In the genomic region with DNA sequence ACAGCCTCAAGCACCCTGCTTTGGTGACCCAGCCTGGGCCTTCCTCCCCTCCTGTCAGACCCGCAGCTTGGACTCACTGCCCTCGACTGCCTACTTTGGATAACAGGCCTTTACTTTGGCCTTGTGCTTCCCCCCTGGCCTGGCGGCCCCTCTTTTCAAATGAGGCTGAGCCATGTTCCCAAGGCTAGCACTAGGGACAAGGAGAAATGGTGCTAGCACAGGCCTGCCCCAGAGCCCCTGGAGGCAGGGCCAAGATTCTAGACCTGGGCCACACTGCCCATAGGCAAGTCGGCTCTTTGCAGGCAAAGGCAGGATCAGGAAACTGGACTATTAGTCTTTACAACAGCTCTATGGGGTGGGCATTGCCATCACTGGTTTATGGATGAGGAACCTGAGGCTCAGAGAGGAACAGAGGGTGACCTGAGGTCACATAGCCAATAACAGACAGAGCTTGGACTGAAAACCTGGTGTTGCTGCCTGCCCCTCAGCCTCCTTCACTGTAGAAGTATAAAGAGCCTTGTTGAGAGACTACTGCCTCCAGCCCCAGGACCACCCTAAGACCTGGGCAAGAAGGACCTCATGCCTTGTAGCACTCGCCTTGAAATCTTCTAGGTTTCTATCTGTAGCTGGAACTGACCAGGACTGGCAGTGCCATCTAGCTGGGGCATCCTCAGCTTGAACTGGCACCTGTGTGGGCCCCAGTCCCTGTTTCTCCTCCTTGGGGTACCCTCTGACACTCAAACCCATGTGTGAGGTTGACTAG, we compare ENCODE assay signal across 18 cellular contexts.
A peak's percentile ranks its signal among the peaks of the same experiment; 100 is the strongest.
DNase-seq lines count a peak whose midpoint lies in the region; ATAC-seq and TF ChIP-seq lines count a peak whose summit lies in the region.
"Had no signal": no experiment of that assay in that cellular context is flagged by ENCODE, and none has a peak within 500 bp of the region (broad histone marks: within the 10 kb centered on the region; RNA-seq: fewer than 3 reads in every experiment).

No MANE protein-coding gene starts in this region.

- no peaks in the 10 kb centered on the region for H3K4me1 Mint-ChIP-seq in chondrocyte (ENCODE audit: low read depth)
- H3K4me1 Mint-ChIP-seq: CD8-positive, alpha-beta memory T cell had no signal

- peaks cover 3% of the 10 kb centered on the region for H3K36me3 Mint-ChIP-seq in chondrocyte (ENCODE audit: low read depth)
- H3K36me3 Mint-ChIP-seq: CD8-positive, alpha-beta memory T cell had no signal

- H3K27ac Mint-ChIP-seq in chondrocyte (ENCODE audit: unreplicated experiment), result peak overlapping the region; percentile 70

- peak overlapping the region in 3 of 10 donors; percentile 4 to 80 (median 9) for H3K27ac ChIP-seq in heart right ventricle
- peak overlapping the region in 1 of 4 donors; percentile 28 for H3K27ac ChIP-seq in sigmoid colon
- H3K27ac ChIP-seq in vagina, result peak overlapping the region; percentile 64
- H3K27ac ChIP-seq: KMS-11 had no signal

- H3K9me3 ChIP-seq in heart right ventricle (peaks cover 0 to 12% (median 5%) of the 10 kb centered on the region in 11 donors), sigmoid colon (peaks cover 0 to 4% (median 0%) of the 10 kb centered on the region in 4 donors), vagina (no peaks in the 10 kb centered on the region)

- H3K4me3 ChIP-seq in heart right ventricle (no peak overlapping the region), sigmoid colon (no peak overlapping the region), vagina (no peak overlapping the region)
- H3K4me3 ChIP-seq: GM12878, GM23248 had no signal

- no peaks in the 10 kb centered on the region for H3K27me3 Mint-ChIP-seq in chondrocyte (ENCODE audit: low read depth)

- TF ChIP-seq EP300 in sigmoid colon (IDR thresholded peaks at IDR 0.05), result no peak

- H3K9me3 Mint-ChIP-seq in chondrocyte (ENCODE audit: low read depth), result peaks cover 7% of the 10 kb centered on the region

- WGBS in heart right ventricle, 2 donors, result 97% methylated on average over 5 of the region's 5 CpGs
- 90 to 92% methylated on average over 5 of the region's 5 CpGs for WGBS in sigmoid colon, 2 donors

- TF ChIP-seq POLR2A in sigmoid colon (IDR thresholded peaks at IDR 0.05) (no peak), vagina (IDR thresholded peaks at IDR 0.05) (no peak)

- intact Hi-C loops in cardiac septum (cut with DNase I) (loop anchor here (5.0 kb wide), 1 partner anchor 78 kb away; no protein-coding TSS in a partner anchor), heart right ventricle (cut with DNase I) (loop anchor here in 1 of 10 donors (5.0 to 10.0 kb wide), 2 partner anchors 102 to 165 kb away; no protein-coding TSS in a partner anchor), sigmoid colon (cut with DNase I) (no loop called here), vagina (cut with DNase I) (no loop called here)

- ATAC-seq in heart right ventricle, result no peak
- no peak for ATAC-seq in GM19452 (IDR thresholded peaks at IDR 0.05; ENCODE audit: unreplicated experiment)
- ATAC-seq: GM12878, HCT116 had no signal

- peak; percentile 70 for DNase-seq in cardiac septum (ENCODE audit: low spot score)
- no peak for DNase-seq in heart right ventricle
- no peak for DNase-seq in chondrocyte (ENCODE audit: low spot score)
- peak; percentile 58 for DNase-seq in sigmoid colon
- DNase-seq in vagina (ENCODE audit: extremely low spot score in 2 of 2), result no peak
- DNase-seq in mucosa of gallbladder (ENCODE audit: low spot score), result no peak
- DNase-seq in RKO (ENCODE audit: low spot score), result no peak
- DNase-seq: CD8-positive, alpha-beta memory T cell; GDM1; NCI-H1048; NCI-H2081 treated with DMSO at 0.1 percent for 48 hours; NCI-H510A treated with DMSO at 0.1 percent for 48 hours; NCI-H82 had no signal

- H3K27me3 ChIP-seq in heart right ventricle (no peaks in the 10 kb centered on the region), sigmoid colon (no peaks in the 10 kb centered on the region), vagina (no peaks in the 10 kb centered on the region)

- peaks cover 33 to 71% (median 59%) of the 10 kb centered on the region in 9 donors for H3K4me1 ChIP-seq in heart right ventricle
- peaks cover 0 to 48% (median 42%) of the 10 kb centered on the region in 4 donors for H3K4me1 ChIP-seq in sigmoid colon
- peaks cover 51% of the 10 kb centered on the region for H3K4me1 ChIP-seq in vagina

- no peak overlapping the region for H3K4me3 Mint-ChIP-seq in chondrocyte (ENCODE audit: unreplicated experiment)
- H3K4me3 Mint-ChIP-seq: CD8-positive, alpha-beta memory T cell had no signal

- no peaks in the 10 kb centered on the region for H3K36me3 ChIP-seq in heart right ventricle
- no peaks in the 10 kb centered on the region for H3K36me3 ChIP-seq in sigmoid colon
- H3K36me3 ChIP-seq in vagina, result no peaks in the 10 kb centered on the region

- TF ChIP-seq CTCF in heart right ventricle (IDR thresholded peaks at IDR 0.05) (no peak), chondrocyte (IDR thresholded peaks at IDR 0.05) (no peak), sigmoid colon (IDR thresholded peaks at IDR 0.05) (no peak), vagina (IDR thresholded peaks at IDR 0.05) (no peak)

Comparison
In these comparisons a context has a peak if more than half of its experiments do, and no peak if none do; other contexts are left out.
1. DNase-seq: peak in cardiac septum (single experiment) and sigmoid colon (single experiment); none in heart right ventricle (0 of 2), chondrocyte (single experiment), vagina (0 of 2), mucosa of gallbladder (single experiment) and RKO (single experiment).